24 cellular contexts compared by ENCODE assay signal in genomic region chr6:32220021-32220420, GRCh38. TPM values are rescaled to one million over a fixed set of nuclear protein-coding genes. Genes with fewer than 3 reads are reported as not detected.
DNase-seq lines count a peak whose midpoint lies in the region; ATAC-seq and TF ChIP-seq lines count a peak whose summit lies in the region.
"Had no signal": no experiment of that assay in that cellular context is flagged by ENCODE, and none has a peak within 500 bp of the region (broad histone marks: within the 10 kb centered on the region; RNA-seq: fewer than 3 reads in every experiment).

No MANE protein-coding gene starts in this region.

- H3K4me2 ChIP-seq in Karpas-422 (ENCODE audit: low read depth, low read length, poor library complexity, severe bottlenecking), result no peak overlapping the region
- H3K4me2 ChIP-seq in neural progenitor cell, result no peak overlapping the region
- H3K4me2 ChIP-seq: A549; BLaER1 treated with 17β-estradiol and CSF1 and Interleukin-3, amounts not matched to agents 10 nM and 100 nM had no signal

- H2AFZ ChIP-seq in Karpas-422 (ENCODE audit: low read length) (no peak overlapping the region), neural progenitor cell (replicated peaks) (no peak overlapping the region)
- H2AFZ ChIP-seq: GM23248 had no signal

- no peak overlapping the region for H3K4me3 Mint-ChIP-seq in dendritic cell treated with granulocyte-macrophage colony-stimulating factor and Interleukin-4, amounts not matched to agents 40 ng/mL and 50 ng/mL, for 4 days
- H3K4me3 Mint-ChIP-seq in neural progenitor cell, result no peak overlapping the region
- no peak overlapping the region for H3K4me3 Mint-ChIP-seq in stimulated activated effector memory CD8-positive, alpha-beta T cell treated with anti-CD3 and anti-CD28 coated beads, Interleukin-12 subunit alpha, Interleukin-12 subunit beta, amount 100 ng/mL, for 72 hours
- no peak overlapping the region for H3K4me3 Mint-ChIP-seq in activated CD8-positive, alpha-beta memory T cell treated with anti-CD3 and anti-CD28 coated beads, Interleukin-2, amount 10 ng/mL, durations not matched to agents 7 days and 5 days
- H3K4me3 Mint-ChIP-seq: CD4-positive, alpha-beta T cell; CD8-positive, alpha-beta memory T cell; H9; HFFc6 had no signal

- no peaks in the 10 kb centered on the region for H3K36me3 Mint-ChIP-seq in dendritic cell treated with granulocyte-macrophage colony-stimulating factor and Interleukin-4, amounts not matched to agents 40 ng/mL and 50 ng/mL, for 4 days (ENCODE audit: low read depth)
- H3K36me3 Mint-ChIP-seq in neural progenitor cell, result no peaks in the 10 kb centered on the region
- H3K36me3 Mint-ChIP-seq in stimulated activated effector memory CD8-positive, alpha-beta T cell treated with anti-CD3 and anti-CD28 coated beads, Interleukin-12 subunit alpha, Interleukin-12 subunit beta, amount 100 ng/mL, for 72 hours, result no peaks in the 10 kb centered on the region
- H3K36me3 Mint-ChIP-seq in activated CD8-positive, alpha-beta memory T cell treated with anti-CD3 and anti-CD28 coated beads, Interleukin-2, amount 10 ng/mL, durations not matched to agents 7 days and 5 days, result no peaks in the 10 kb centered on the region
- H3K36me3 Mint-ChIP-seq: CD14-positive monocyte; CD8-positive, alpha-beta memory T cell had no signal

- CTCF ChIA-PET in activated CD8-positive, alpha-beta memory T cell treated with anti-CD3 and anti-CD28 coated beads, Interleukin-2, amount 10 ng/mL, durations not matched to agents 7 days and 5 days (lab: Charles Lee), result no interaction called here

- peaks cover 23% of the 10 kb centered on the region for H3K27me3 Mint-ChIP-seq in dendritic cell treated with granulocyte-macrophage colony-stimulating factor and Interleukin-4, amounts not matched to agents 40 ng/mL and 50 ng/mL, for 4 days
- peaks cover 14% of the 10 kb centered on the region for H3K27me3 Mint-ChIP-seq in neural progenitor cell (ENCODE audit: insufficient read depth, low read depth)
- H3K27me3 Mint-ChIP-seq in activated CD8-positive, alpha-beta memory T cell treated with anti-CD3 and anti-CD28 coated beads, Interleukin-2, amount 10 ng/mL, durations not matched to agents 7 days and 5 days, result no peaks in the 10 kb centered on the region
- H3K27me3 Mint-ChIP-seq: CD4-positive, alpha-beta T cell had no signal

- peak overlapping the region; percentile 23 for H3K27ac Mint-ChIP-seq in dendritic cell treated with granulocyte-macrophage colony-stimulating factor and Interleukin-4, amounts not matched to agents 40 ng/mL and 50 ng/mL, for 4 days
- peak overlapping the region; percentile 57 for H3K27ac Mint-ChIP-seq in neural progenitor cell
- peak overlapping the region; percentile 58 for H3K27ac Mint-ChIP-seq in stimulated activated effector memory CD8-positive, alpha-beta T cell treated with anti-CD3 and anti-CD28 coated beads, Interleukin-12 subunit alpha, Interleukin-12 subunit beta, amount 100 ng/mL, for 72 hours
- H3K27ac Mint-ChIP-seq in activated CD8-positive, alpha-beta memory T cell treated with anti-CD3 and anti-CD28 coated beads, Interleukin-2, amount 10 ng/mL, durations not matched to agents 7 days and 5 days, result no peak overlapping the region
- H3K27ac Mint-ChIP-seq: CD14-positive monocyte; CD4-positive, alpha-beta T cell; CD8-positive, alpha-beta memory T cell; H9; HFFc6 had no signal

- H3K4me1 Mint-ChIP-seq in dendritic cell treated with granulocyte-macrophage colony-stimulating factor and Interleukin-4, amounts not matched to agents 40 ng/mL and 50 ng/mL, for 4 days (ENCODE audit: low read depth), result peaks cover 17% of the 10 kb centered on the region
- H3K4me1 Mint-ChIP-seq in neural progenitor cell, result peaks cover 7% of the 10 kb centered on the region
- peaks cover 7% of the 10 kb centered on the region for H3K4me1 Mint-ChIP-seq in stimulated activated effector memory CD8-positive, alpha-beta T cell treated with anti-CD3 and anti-CD28 coated beads, Interleukin-12 subunit alpha, Interleukin-12 subunit beta, amount 100 ng/mL, for 72 hours
- peaks cover 5% of the 10 kb centered on the region for H3K4me1 Mint-ChIP-seq in activated CD8-positive, alpha-beta memory T cell treated with anti-CD3 and anti-CD28 coated beads, Interleukin-2, amount 10 ng/mL, durations not matched to agents 7 days and 5 days
- H3K4me1 Mint-ChIP-seq: CD8-positive, alpha-beta memory T cell had no signal

- DNase-seq in Karpas-422 (peak; percentile 29), neural progenitor cell (ENCODE audit: low spot score) (no peak)
- DNase-seq in stimulated activated effector memory CD8-positive, alpha-beta T cell treated with anti-CD3 and anti-CD28 coated beads, Interleukin-12 subunit alpha, Interleukin-12 subunit beta, amount 100 ng/mL, for 72 hours (ENCODE audit: low spot score in 2 of 2), result no peak
- DNase-seq in stimulated activated CD4-positive, alpha-beta T cell treated with anti-CD3 and anti-CD28 coated beads, Interleukin-4, amount 100 ng/mL, for 24 hours, result no peak
- DNase-seq in activated CD8-positive, alpha-beta memory T cell treated with anti-CD3 and anti-CD28 coated beads, Interleukin-2, amount 10 ng/mL, durations not matched to agents 7 days and 5 days, result no peak
- DNase-seq: 8988T; ACHN; AML-193; BE2C; Calu3; CD4-positive, alpha-beta T cell; CD8-positive, alpha-beta memory T cell; DMS53; DMS79 treated with DMSO at 0.1 percent for 48 hours; GF-D8; GM23248; H9; HFFc6 had no signal

- H3K9me3 Mint-ChIP-seq in dendritic cell treated with granulocyte-macrophage colony-stimulating factor and Interleukin-4, amounts not matched to agents 40 ng/mL and 50 ng/mL, for 4 days, result no peaks in the 10 kb centered on the region
- H3K9me3 Mint-ChIP-seq in neural progenitor cell, result no peaks in the 10 kb centered on the region
- no peaks in the 10 kb centered on the region for H3K9me3 Mint-ChIP-seq in stimulated activated effector memory CD8-positive, alpha-beta T cell treated with anti-CD3 and anti-CD28 coated beads, Interleukin-12 subunit alpha, Interleukin-12 subunit beta, amount 100 ng/mL, for 72 hours
- H3K9me3 Mint-ChIP-seq in activated CD8-positive, alpha-beta memory T cell treated with anti-CD3 and anti-CD28 coated beads, Interleukin-2, amount 10 ng/mL, durations not matched to agents 7 days and 5 days (ENCODE audit: low read depth), result no peaks in the 10 kb centered on the region
- H3K9me3 Mint-ChIP-seq: CD14-positive monocyte; CD4-positive, alpha-beta T cell; CD8-positive, alpha-beta memory T cell; H9; HFFc6 had no signal

- intact Hi-C loops in dendritic cell treated with granulocyte-macrophage colony-stimulating factor and Interleukin-4, amounts not matched to agents 40 ng/mL and 50 ng/mL, for 4 days (cut with micrococcal nuclease), result no loop called here

- H3K9me3 ChIP-seq in Karpas-422 (ENCODE audit: low read length) (no peaks in the 10 kb centered on the region), neural progenitor cell (ENCODE audit: low read depth) (no peaks in the 10 kb centered on the region)
- H3K9me3 ChIP-seq: A549; BE2C; BLaER1 treated with 17β-estradiol and CSF1 and Interleukin-3, amounts not matched to agents 10 nM and 100 nM had no signal

- H3K4me1 ChIP-seq in Karpas-422 (ENCODE audit: low read length) (peaks cover 39% of the 10 kb centered on the region), neural progenitor cell (no peaks in the 10 kb centered on the region)
- H3K4me1 ChIP-seq: A549, BE2C had no signal

- H3K9ac ChIP-seq in Karpas-422 (ENCODE audit: low read length) (no peak overlapping the region), neural progenitor cell (no peak overlapping the region)
- H3K9ac ChIP-seq: BLaER1 treated with 17β-estradiol and CSF1 and Interleukin-3, amounts not matched to agents 10 nM and 100 nM; GM23248 had no signal

- H3K4me3 ChIP-seq in Karpas-422 (ENCODE audit: low read length) (no peak overlapping the region), neural progenitor cell (no peak overlapping the region)
- H3K4me3 ChIP-seq: A549; BLaER1 treated with 17β-estradiol and CSF1 and Interleukin-3, amounts not matched to agents 10 nM and 100 nM; GM23248 had no signal

- H3F3A ChIP-seq in neural progenitor cell (ENCODE audit: low read depth), result no peaks in the 10 kb centered on the region

- no peak overlapping the region for H3K27ac ChIP-seq in Karpas-422 (ENCODE audit: low read length)
- no peak overlapping the region for H3K27ac ChIP-seq in neural progenitor cell
- H3K27ac ChIP-seq: A549; BLaER1 treated with 17β-estradiol and CSF1 and Interleukin-3, amounts not matched to agents 10 nM and 100 nM; GM23248 had no signal

- H3K36me3 ChIP-seq in Karpas-422 (ENCODE audit: insufficient read depth, low read length), result no peaks in the 10 kb centered on the region
- no peaks in the 10 kb centered on the region for H3K36me3 ChIP-seq in neural progenitor cell
- H3K36me3 ChIP-seq: BE2C; BLaER1 treated with 17β-estradiol and CSF1 and Interleukin-3, amounts not matched to agents 10 nM and 100 nM had no signal

- H3K79me2 ChIP-seq in Karpas-422 (ENCODE audit: low read length), result no peaks in the 10 kb centered on the region
- no peaks in the 10 kb centered on the region for H3K79me2 ChIP-seq in neural progenitor cell (ENCODE audit: low read depth)

- no peak for TF ChIP-seq CTCF in neural progenitor cell (IDR thresholded peaks at IDR 0.05)

- ATAC-seq in stimulated activated effector memory CD8-positive, alpha-beta T cell treated with anti-CD3 and anti-CD28 coated beads, Interleukin-12 subunit alpha, Interleukin-12 subunit beta, amount 100 ng/mL, for 72 hours, result no peak
- no peak for ATAC-seq in HG03045 (IDR thresholded peaks at IDR 0.05; ENCODE audit: unreplicated experiment)
- ATAC-seq in activated CD8-positive, alpha-beta memory T cell treated with anti-CD3 and anti-CD28 coated beads, Interleukin-2, amount 10 ng/mL, durations not matched to agents 7 days and 5 days, result no peak
- ATAC-seq: A549, HCT116 had no signal

- H4K20me1 ChIP-seq in Karpas-422 (ENCODE audit: insufficient read depth, low read depth, low read length), result no peaks in the 10 kb centered on the region
- H4K20me1 ChIP-seq in neural progenitor cell (ENCODE audit: low read depth), result no peaks in the 10 kb centered on the region
- H4K20me1 ChIP-seq: BLaER1 treated with 17β-estradiol and CSF1 and Interleukin-3, amounts not matched to agents 10 nM and 100 nM had no signal

- H3K27me3 ChIP-seq in Karpas-422 (ENCODE audit: low read length) (no peaks in the 10 kb centered on the region), neural progenitor cell (no peaks in the 10 kb centered on the region)
- H3K27me3 ChIP-seq: BLaER1 treated with 17β-estradiol and CSF1 and Interleukin-3, amounts not matched to agents 10 nM and 100 nM had no signal

- H3K9me2 ChIP-seq in Karpas-422 (replicated peaks; ENCODE audit: insufficient read depth, low read length), result no peaks in the 10 kb centered on the region

RNA-seq across cellular contexts. Expression of gene NOTCH4, which starts 3.8 kb away (rescaled TPM):
- 1.5 and 5.2 TPM in 2 replicates for total RNA-seq in Karpas-422 (2014; rRNA removed; shearing (Covaris generic); ENCODE audit: low replicate concordance)
- total RNA-seq in neural progenitor cell (ENCODE audit: low replicate concordance), result 3.2 and 4.5 TPM in 2 replicates
- under 1 TPM; 0.61 to 0.88 TPM for total RNA-seq in activated CD8-positive, alpha-beta memory T cell treated with anti-CD3 and anti-CD28 coated beads, Interleukin-2, amount 10 ng/mL, durations not matched to agents 7 days and 5 days

RNA-seq across cellular contexts. Expression of gene GPSM3, which starts 27.6 kb away (rescaled TPM):
- 66.5 and 85.9 TPM in 2 replicates for total RNA-seq in Karpas-422 (2014; rRNA removed; shearing (Covaris generic); ENCODE audit: low replicate concordance)
- total RNA-seq in neural progenitor cell (ENCODE audit: low replicate concordance), result 3.4 and 4.5 TPM in 2 replicates
- 100 to 1,000 TPM; 171 to 196 TPM for total RNA-seq in activated CD8-positive, alpha-beta memory T cell treated with anti-CD3 and anti-CD28 coated beads, Interleukin-2, amount 10 ng/mL, durations not matched to agents 7 days and 5 days

RNA-seq across cellular contexts. Expression of gene PBX2, which starts 30.0 kb away (rescaled TPM):
- total RNA-seq in Karpas-422 (2014; rRNA removed; shearing (Covaris generic); ENCODE audit: low replicate concordance), result 51.7 and 84.0 TPM in 2 replicates
- 53.3 and 114 TPM in 2 replicates for total RNA-seq in neural progenitor cell (ENCODE audit: low replicate concordance)
- 10 to 100 TPM; 60.0 to 61.6 TPM for total RNA-seq in activated CD8-positive, alpha-beta memory T cell treated with anti-CD3 and anti-CD28 coated beads, Interleukin-2, amount 10 ng/mL, durations not matched to agents 7 days and 5 days

RNA-seq across cellular contexts. Expression of gene AGER, which starts 36.0 kb away (rescaled TPM):
- total RNA-seq in Karpas-422 (2014; rRNA removed; shearing (Covaris generic); ENCODE audit: low replicate concordance), result 9.0 and 9.2 TPM in 2 replicates
- total RNA-seq in neural progenitor cell (ENCODE audit: low replicate concordance), result 1.1 and 1.4 TPM in 2 replicates
- total RNA-seq in activated CD8-positive, alpha-beta memory T cell treated with anti-CD3 and anti-CD28 coated beads, Interleukin-2, amount 10 ng/mL, durations not matched to agents 7 days and 5 days, result 10 to 100 TPM; 20.7 to 22.0 TPM

RNA-seq across cellular contexts. Expression of gene RNF5, which starts 41.8 kb away (rescaled TPM):
- 73.5 and 78.5 TPM in 2 replicates for total RNA-seq in Karpas-422 (2014; rRNA removed; shearing (Covaris generic); ENCODE audit: low replicate concordance)
- 129 and 169 TPM in 2 replicates for total RNA-seq in neural progenitor cell (ENCODE audit: low replicate concordance)
- 10 to 100 TPM; 41.0 to 51.9 TPM for total RNA-seq in activated CD8-positive, alpha-beta memory T cell treated with anti-CD3 and anti-CD28 coated beads, Interleukin-2, amount 10 ng/mL, durations not matched to agents 7 days and 5 days

Comparison
In these comparisons a context has a peak if more than half of its experiments do, and no peak if none do; other contexts are left out.
1. RNA of gene GPSM3, which starts 27.6 kb away (total RNA-seq): 171 to 196 TPM in activated CD8-positive, alpha-beta memory T cell treated with anti-CD3 and anti-CD28 coated beads, Interleukin-2, amount 10 ng/mL, durations not matched to agents 7 days and 5 days and 66.5 to 85.9 TPM in Karpas-422; 3.4 to 4.5 TPM in neural progenitor cell; every median in the first group is over 10 times any median in the second.